In the genomic region with DNA sequence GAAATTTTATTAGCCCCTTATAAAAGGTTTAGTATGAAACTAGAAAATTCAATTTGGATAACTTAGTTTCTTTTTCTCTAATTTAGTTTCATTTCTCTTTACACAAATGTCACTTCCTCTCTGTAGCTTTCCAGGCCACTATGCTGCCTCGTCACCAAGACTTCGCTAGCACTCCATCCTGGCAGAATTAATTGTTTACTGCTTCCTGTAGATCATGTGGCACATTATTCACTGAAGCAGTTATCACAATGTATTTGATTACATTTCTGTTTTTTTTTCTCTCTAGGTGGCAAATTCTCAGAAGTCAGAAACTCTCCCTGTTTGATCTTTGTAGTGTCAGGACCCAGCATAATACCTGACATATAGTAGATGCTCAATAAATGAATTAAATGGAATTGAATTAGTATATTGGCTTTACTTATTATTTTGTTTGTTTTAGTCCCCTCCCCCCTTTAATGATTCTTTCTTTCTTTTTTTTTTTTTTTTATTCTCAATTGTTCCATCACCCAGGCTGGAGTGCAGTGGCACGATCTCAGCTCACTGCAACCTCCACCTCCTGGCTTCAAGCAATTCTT, we compare ENCODE assay signal across 8 cellular contexts. TPM values are rescaled to one million over a fixed set of nuclear protein-coding genes. Genes with fewer than 3 reads are reported as not detected.
DNase-seq lines count a peak whose midpoint lies in the region; ATAC-seq and TF ChIP-seq lines count a peak whose summit lies in the region.

No MANE protein-coding gene starts in this region.

- no peaks in the 10 kb centered on the region for H3K79me1 ChIP-seq in H9 (ENCODE audit: insufficient read depth, low read depth, low read length, poor library complexity, severe bottlenecking)

- TF ChIP-seq CTCF in H9 (conservative IDR thresholded peaks at IDR 0.05), result no peak

- no peak overlapping the region for H3K4me2 ChIP-seq in H9 (ENCODE audit: insufficient read depth, insufficient read length, low read length)

- H2BK15ac ChIP-seq in H9 (ENCODE audit: low read depth, low read length), result no peak overlapping the region

- no peaks in the 10 kb centered on the region for H3K9me3 ChIP-seq in H9 (ENCODE audit: control insufficient read depth, low read depth, low read length)

- H3K23me2 ChIP-seq in H9 (ENCODE audit: insufficient read length, low read depth, low read length, poor library complexity, severe bottlenecking), result no peaks in the 10 kb centered on the region

- no peak overlapping the region for H3K56ac ChIP-seq in H9 (ENCODE audit: insufficient read length, low read depth, low read length)

- H3K79me2 ChIP-seq in H9 (ENCODE audit: insufficient read depth, low read length), result no peaks in the 10 kb centered on the region

- H3K4me1 ChIP-seq in H9 (ENCODE audit: insufficient read depth, low read length), result no peaks in the 10 kb centered on the region

- H2AK5ac ChIP-seq in H9 (ENCODE audit: insufficient read length, low read length), result no peak overlapping the region

- H3K9me3 Mint-ChIP-seq in H9, result no peaks in the 10 kb centered on the region

- no peak overlapping the region for H2BK20ac ChIP-seq in H9 (ENCODE audit: low read depth, low read length, poor library complexity, severe bottlenecking)

- no peaks in the 10 kb centered on the region for H3K27me3 ChIP-seq in H9 (ENCODE audit: insufficient read depth, low read length)

- no peak overlapping the region for H3K4me3 Mint-ChIP-seq in H9

- ATAC-seq in GM18505 (IDR thresholded peaks at IDR 0.05; ENCODE audit: unreplicated experiment) (peak; percentile 82), GM21737 (IDR thresholded peaks at IDR 0.05; ENCODE audit: unreplicated experiment) (peak; percentile 81)

- H3K4ac ChIP-seq in H9 (ENCODE audit: low read depth, low read length), result no peak overlapping the region

- H3K4me1 Mint-ChIP-seq in H9, result no peaks in the 10 kb centered on the region

- no peak overlapping the region for H3T11ph ChIP-seq in H9 (ENCODE audit: low read length)

- no peak overlapping the region for H2AFZ ChIP-seq in H9 (ENCODE audit: low read length)

- H4K20me1 ChIP-seq in H9 (ENCODE audit: control insufficient read depth, insufficient read depth, insufficient read length), result no peaks in the 10 kb centered on the region

- H3K27ac Mint-ChIP-seq in H9, result no peak overlapping the region

- H4K91ac ChIP-seq in H9 (ENCODE audit: insufficient read length, low read depth, low read length), result no peak overlapping the region

- H2BK120ac ChIP-seq in H9 (ENCODE audit: low read depth, low read length, poor library complexity, severe bottlenecking), result no peak overlapping the region

- TF ChIP-seq POLR2A in GM18505 (IDR thresholded peaks at IDR 0.05; ENCODE audit: borderline replicate concordance, extremely low read depth, insufficient read depth, insufficient read length), result no peak

- H3K14ac ChIP-seq in H9 (ENCODE audit: insufficient read depth, low read length), result no peak overlapping the region

- DNase-seq in NAMALWA (ENCODE audit: low spot score) (peak; percentile 80), DMS79 treated with DMSO at 0.1 percent for 48 hours (lab: John Stamatoyannopoulos, UW) (no peak), H9 (no peak), GM03348 (ENCODE audit: low spot score) (no peak)
- peak; percentile 30 for DNase-seq in activated naive CD4-positive, alpha-beta T cell treated with Interleukin-2 at 50 U/mL for 16 hours
- DNase-seq in stimulated activated CD8-positive, alpha-beta memory T cell treated with anti-CD3 and anti-CD28 coated beads, Interleukin-7, amount 100 ng/mL, for 4 hours (ENCODE audit: low read depth in 2 of 2), result peak; percentile 24 to 55

- H4K8ac ChIP-seq in H9 (replicated peaks; ENCODE audit: insufficient read length, low read depth, low read length), result no peak overlapping the region

- H3K36me3 Mint-ChIP-seq in H9 (ENCODE audit: insufficient read depth in 1 of 3, low read depth in 3 of 3), result no peaks in the 10 kb centered on the region

- H3K23ac ChIP-seq in H9 (ENCODE audit: insufficient read length, low read depth, low read length), result no peak overlapping the region

- H2BK12ac ChIP-seq in H9 (ENCODE audit: insufficient read length, low read depth, low read length), result no peak overlapping the region

- H3K9ac ChIP-seq in H9 (ENCODE audit: extremely low read depth, insufficient read length, low read length), result no peak overlapping the region

- H3K18ac ChIP-seq in H9 (ENCODE audit: insufficient read length, low read depth, low read length), result no peak overlapping the region

- no peak overlapping the region for H2BK5ac ChIP-seq in H9 (ENCODE audit: insufficient read length, low read length)

- H4K5ac ChIP-seq in H9 (ENCODE audit: insufficient read length, low read depth, low read length), result no peak overlapping the region

- WGBS in H9 (ENCODE audit: extremely low coverage, insufficient read length, low lambda C conversion rate), result no CpG with 5 or more reads among the region's 3 CpGs

- no peak overlapping the region for H3K27ac ChIP-seq in H9 (ENCODE audit: insufficient read length, low read depth, low read length)

- no peaks in the 10 kb centered on the region; the same call in 1 of the 2 replicates for H3K27me3 Mint-ChIP-seq in H9 (ENCODE audit: low read depth)

RNA-seq across cellular contexts. Expression of gene SAT1, which starts 9.3 kb away (rescaled TPM):
- 55.2 and 62.2 TPM in 2 replicates for total RNA-seq in H9 (2021)

RNA-seq across cellular contexts. Expression of gene ACOT9, which starts 30.6 kb away (rescaled TPM):
- total RNA-seq in H9 (2021), result 72.3 and 73.4 TPM in 2 replicates

Comparison
In these comparisons a context has a peak if more than half of its experiments do, and no peak if none do; other contexts are left out.
1. DNase-seq: peak in NAMALWA (single experiment), activated naive CD4-positive, alpha-beta T cell treated with Interleukin-2 at 50 U/mL for 16 hours (single experiment) and stimulated activated CD8-positive, alpha-beta memory T cell treated with anti-CD3 and anti-CD28 coated beads, Interleukin-7, amount 100 ng/mL, for 4 hours (2 of 2); none in DMS79 treated with DMSO at 0.1 percent for 48 hours (single experiment), H9 (single experiment) and GM03348 (single experiment).